ENCODE assay signal across 16 cellular contexts in the genomic region with DNA sequence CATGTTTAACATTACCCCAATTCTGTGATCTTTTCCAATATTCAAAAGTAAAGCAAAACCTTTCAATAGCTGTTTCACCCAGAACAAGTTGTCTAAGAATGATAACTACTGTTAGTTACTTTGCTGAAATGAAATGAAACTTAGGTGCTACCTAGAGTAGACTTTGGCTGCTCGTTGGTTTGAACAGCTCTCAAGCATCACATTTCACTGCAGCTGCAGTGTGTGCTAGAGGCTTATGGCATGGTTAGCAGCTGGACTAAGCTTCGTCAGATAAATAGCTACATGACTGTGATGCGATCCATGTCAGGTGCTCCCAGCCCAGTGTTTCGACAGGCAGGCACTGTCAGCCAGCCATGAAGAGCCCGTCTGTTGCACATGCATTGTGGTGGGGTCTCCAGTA.
A peak's percentile ranks its signal among the peaks of the same experiment; 100 is the strongest.
DNase-seq lines count a peak whose midpoint lies in the region; FAIRE-seq and TF ChIP-seq lines count a peak whose summit lies in the region.
"Had no signal": no experiment of that assay in that cellular context is flagged by ENCODE, and none has a peak within 500 bp of the region (broad histone marks: within the 10 kb centered on the region; RNA-seq: fewer than 3 reads in every experiment).

No MANE protein-coding gene starts in this region.

- TF ChIP-seq POLR2A in H1 (IDR thresholded peaks at IDR 0.05; ENCODE audit: control extremely low read depth in 1 of 2, low read depth in 2 of 2, low read length in 2 of 2), result no peak

- H2BK12ac ChIP-seq in H1 (ENCODE audit: low read depth, low read length) (no peak overlapping the region), H9 (ENCODE audit: insufficient read length, low read depth, low read length) (no peak overlapping the region)

- peak; percentile 19 for DNase-seq in DMS153 (lab: John Stamatoyannopoulos, UW)
- no peak for DNase-seq in DMS153 treated with DMSO at 0.1 percent for 48 hours (lab: John Stamatoyannopoulos, UW; ENCODE audit: unreplicated experiment)
- peak; percentile 52 for DNase-seq in NCI-H1105 treated with DMSO at 0.1 percent for 48 hours (lab: John Stamatoyannopoulos, UW)
- DNase-seq in NCI-H345 treated with DMSO at 0.1 percent for 48 hours (lab: John Stamatoyannopoulos, UW; ENCODE audit: unreplicated experiment), result peak; percentile 20
- no peak for DNase-seq in H1 (ENCODE audit: low read depth in 1 of 2, low spot score in 2 of 2)
- no peak for DNase-seq in H9
- DNase-seq in GM13976 (ENCODE audit: low spot score), result no peak
- no peak for DNase-seq in GOT3 (lab: John Stamatoyannopoulos, UW)
- DNase-seq: CD8-positive, alpha-beta memory T cell; HFFc6; KBM-7; RPMI8226; T-helper 2 cell had no signal

- H4K8ac ChIP-seq in H1 (ENCODE audit: extremely low read depth, insufficient read depth, low read length), result no peak overlapping the region
- no peak overlapping the region for H4K8ac ChIP-seq in H9 (replicated peaks; ENCODE audit: insufficient read length, low read depth, low read length)

- no peak overlapping the region for H2BK5ac ChIP-seq in H1 (ENCODE audit: low read depth, low read length)
- H2BK5ac ChIP-seq in H9 (ENCODE audit: insufficient read length, low read length), result no peak overlapping the region

- H3K18ac ChIP-seq in H1 (ENCODE audit: extremely low read depth, low read length) (no peak overlapping the region), H9 (ENCODE audit: insufficient read length, low read depth, low read length) (no peak overlapping the region)

- H3K79me1 ChIP-seq in H1 (ENCODE audit: low read depth, low read length), result no peaks in the 10 kb centered on the region
- no peaks in the 10 kb centered on the region for H3K79me1 ChIP-seq in H9 (ENCODE audit: insufficient read depth, low read depth, low read length, poor library complexity, severe bottlenecking)

- no peak for TF ChIP-seq EP300 in H1 (IDR thresholded peaks at IDR 0.05; ENCODE audit: borderline replicate concordance in 1 of 2, low read depth in 2 of 2, low read length in 2 of 2)

- no peak overlapping the region for H3K4me3 Mint-ChIP-seq in H9
- H3K4me3 Mint-ChIP-seq: CD8-positive, alpha-beta memory T cell; HFFc6 had no signal

- no peak overlapping the region for H3T11ph ChIP-seq in H9 (ENCODE audit: low read length)

- H3K4me2 ChIP-seq in H1 (ENCODE audit: insufficient read depth in 1 of 2, low read depth in 2 of 2, low read length in 2 of 2), result no peak overlapping the region
- no peak overlapping the region for H3K4me2 ChIP-seq in H9 (ENCODE audit: insufficient read depth, insufficient read length, low read length)
- H3K4me2 ChIP-seq: BLaER1 had no signal

- FAIRE-seq in H1 (lab: Jason Lieb, UNC), result no peak
- FAIRE-seq: GM18507 had no signal

- H4K5ac ChIP-seq in H1 (ENCODE audit: insufficient read length, low read depth, low read length) (no peak overlapping the region), H9 (ENCODE audit: insufficient read length, low read depth, low read length) (no peak overlapping the region)

- TF ChIP-seq CTCF in H1 (IDR thresholded peaks at IDR 0.05; ENCODE audit: control extremely low read depth in 1 of 3, insufficient read depth in 1 of 3, low read depth in 1 of 3, low read length in 3 of 3) (no peak), H9 (conservative IDR thresholded peaks at IDR 0.05) (no peak), GM13976 (IDR thresholded peaks at IDR 0.05; ENCODE audit: borderline replicate concordance, control extremely low read depth, extremely low read depth, insufficient read depth, missing control alignments) (no peak)

- H3K23ac ChIP-seq in H1 (ENCODE audit: insufficient read length), result peak overlapping the region; percentile 83
- H3K23ac ChIP-seq in H9 (ENCODE audit: insufficient read length, low read depth, low read length), result no peak overlapping the region

- H2BK120ac ChIP-seq in H1 (replicated peaks; ENCODE audit: low read depth, low read length) (no peak overlapping the region), H9 (ENCODE audit: low read depth, low read length, poor library complexity, severe bottlenecking) (no peak overlapping the region)

- H3K4me1 Mint-ChIP-seq in H9, result peaks cover 4% of the 10 kb centered on the region in 2 experiments; a peak in 2 of 4 replicates
- H3K4me1 Mint-ChIP-seq: CD8-positive, alpha-beta memory T cell had no signal

- H3K27ac ChIP-seq in H1 (ENCODE audit: low read depth, low read length) (no peak overlapping the region), H9 (ENCODE audit: insufficient read length, low read depth, low read length) (no peak overlapping the region)
- H3K27ac ChIP-seq: 22Rv1, BLaER1 had no signal

- H3K9ac ChIP-seq in H1 (replicated peaks in 1 of 4; ENCODE audit: extremely low read depth in 1 of 4, low read depth in 3 of 4, low read length in 3 of 4), result 0 out of 7 replicates have a peak overlapping the region, but pooled peaks of 1 of the 4 experiments have one; percentile 10
- no peak overlapping the region for H3K9ac ChIP-seq in H9 (ENCODE audit: extremely low read depth, insufficient read length, low read length)
- H3K9ac ChIP-seq: BLaER1 had no signal

- no peaks in the 10 kb centered on the region for H3K36me3 Mint-ChIP-seq in H9 (ENCODE audit: insufficient read depth in 1 of 3, low read depth in 3 of 3)
- H3K36me3 Mint-ChIP-seq: CD8-positive, alpha-beta memory T cell had no signal

- H3K27me3 ChIP-seq in H1 (replicated peaks in 1 of 4; ENCODE audit: control insufficient read depth in 3 of 4, extremely low read depth in 1 of 4, insufficient read depth in 3 of 4, low read length in 3 of 4) (no peaks in the 10 kb centered on the region), H9 (ENCODE audit: insufficient read depth, low read length) (no peaks in the 10 kb centered on the region)
- H3K27me3 ChIP-seq: BLaER1 had no signal

- H2BK20ac ChIP-seq in H1 (ENCODE audit: low read length) (no peak overlapping the region), H9 (ENCODE audit: low read depth, low read length, poor library complexity, severe bottlenecking) (no peak overlapping the region)

- H3K27ac Mint-ChIP-seq in H9, result no peak overlapping the region
- H3K27ac Mint-ChIP-seq: CD8-positive, alpha-beta memory T cell; HFFc6 had no signal

- H4K91ac ChIP-seq in H1 (replicated peaks; ENCODE audit: insufficient read length, low read length) (no peak overlapping the region), H9 (ENCODE audit: insufficient read length, low read depth, low read length) (no peak overlapping the region)

- H4K20me1 ChIP-seq in H1 (replicated peaks in 1 of 2; ENCODE audit: control insufficient read depth in 1 of 2, insufficient read depth in 2 of 2, low read length in 2 of 2) (no peaks in the 10 kb centered on the region), H9 (ENCODE audit: control insufficient read depth, insufficient read depth, insufficient read length) (no peaks in the 10 kb centered on the region)
- H4K20me1 ChIP-seq: BLaER1 had no signal

- no peak overlapping the region for H2AK5ac ChIP-seq in H1 (ENCODE audit: low read depth, low read length)
- no peak overlapping the region for H2AK5ac ChIP-seq in H9 (ENCODE audit: insufficient read length, low read length)

- no peaks in the 10 kb centered on the region for H3K27me3 Mint-ChIP-seq in H9 (ENCODE audit: low read depth)
- H3K27me3 Mint-ChIP-seq: CD8-positive, alpha-beta memory T cell had no signal

- H3K9me3 ChIP-seq in H1 (ENCODE audit: insufficient read depth in 2 of 2, low read depth in 1 of 2, low read length in 1 of 2) (no peaks in the 10 kb centered on the region), H9 (ENCODE audit: control insufficient read depth, low read depth, low read length) (no peaks in the 10 kb centered on the region)
- H3K9me3 ChIP-seq: BLaER1 had no signal

- H3K23me2 ChIP-seq in H1 (ENCODE audit: low read depth, low read length) (no peaks in the 10 kb centered on the region), H9 (ENCODE audit: insufficient read length, low read depth, low read length, poor library complexity, severe bottlenecking) (no peaks in the 10 kb centered on the region)

- H3K36me3 ChIP-seq in H1 (ENCODE audit: control insufficient read depth in 2 of 4, insufficient read depth in 4 of 4, low read length in 3 of 4), result no peaks in the 10 kb centered on the region
- H3K36me3 ChIP-seq: BLaER1 had no signal

- H3K56ac ChIP-seq in H1 (replicated peaks; ENCODE audit: insufficient read length, low read depth, low read length) (no peak overlapping the region), H9 (ENCODE audit: insufficient read length, low read depth, low read length) (no peak overlapping the region)

- in situ Hi-C loops in GM13976 (cut with MboI; ENCODE audit: low sequenced_read_pairs, unreplicated experiment), result no loop called here

- CTCF ChIA-PET in H1 (lab: Charles Lee; ENCODE audit: partially characterized antibody), result interaction anchor here (0.7 kb wide), 1 partner anchor 734 kb away, joined by 3 read pairs; no protein-coding TSS in a partner anchor

- WGBS in H1 (ENCODE audit: extremely low coverage in 1 of 2, insufficient coverage in 1 of 2, insufficient read length in 1 of 2, insufficient replicate concordance in 2 of 2, low coverage in 1 of 2, low lambda C conversion rate in 2 of 2, missing lambda C conversion rate in 1 of 2), 2 experiments, result 84% methylated on average over 5 of the region's 5 CpGs; no CpG with 5 or more reads in 1 of the 2 experiments
- no CpG with 5 or more reads among the region's 5 CpGs for WGBS in H9 (ENCODE audit: extremely low coverage, insufficient read length, low lambda C conversion rate)

- H3K79me2 ChIP-seq in H1 (ENCODE audit: control insufficient read depth in 1 of 2, insufficient read depth in 2 of 2, low read length in 2 of 2) (no peaks in the 10 kb centered on the region), H9 (ENCODE audit: insufficient read depth, low read length) (no peaks in the 10 kb centered on the region)

- no peak overlapping the region for H3K4me3 ChIP-seq in H1 (ENCODE audit: extremely low read depth in 1 of 4, insufficient read depth in 2 of 4, low read depth in 3 of 4, low read length in 4 of 4)
- H3K4me3 ChIP-seq: BLaER1 had no signal

- H2BK15ac ChIP-seq in H1 (ENCODE audit: low read length), result no peak overlapping the region
- no peak overlapping the region for H2BK15ac ChIP-seq in H9 (ENCODE audit: low read depth, low read length)

- no peaks in the 10 kb centered on the region for H3K9me3 Mint-ChIP-seq in H9

- H3K4me1 ChIP-seq in H1 (replicated peaks in 1 of 4; ENCODE audit: control insufficient read depth in 3 of 4, insufficient read depth in 4 of 4, low read length in 3 of 4) (no peaks in the 10 kb centered on the region; a peak in 1 of 7 replicates), H9 (ENCODE audit: insufficient read depth, low read length) (no peaks in the 10 kb centered on the region)

- TF ChIP-seq RAD21 in H1 (IDR thresholded peaks at IDR 0.05 in 1 of 2, conservative IDR thresholded peaks at IDR 0.05 in 1 of 2; ENCODE audit: low read depth in 2 of 2, low read length in 2 of 2), result no peak

- peak overlapping the region; percentile 58 for H2AFZ ChIP-seq in H1 (ENCODE audit: low read length)
- no peak overlapping the region for H2AFZ ChIP-seq in H9 (ENCODE audit: low read length)

- POLR2A ChIA-PET in H1 (lab: Charles Lee; ENCODE audit: partially characterized antibody), result no interaction called here

- no peak overlapping the region for H3K4ac ChIP-seq in H1 (replicated peaks; ENCODE audit: insufficient read length, low read depth, low read length)
- H3K4ac ChIP-seq in H9 (ENCODE audit: low read depth, low read length), result no peak overlapping the region

- H3K14ac ChIP-seq in H1 (ENCODE audit: insufficient read length) (no peak overlapping the region), H9 (ENCODE audit: insufficient read depth, low read length) (no peak overlapping the region)

Comparison
In these comparisons a context has a peak if more than half of its experiments do, and no peak if none do; other contexts are left out.
1. DNase-seq: peak in DMS153 (single experiment), NCI-H1105 treated with DMSO at 0.1 percent for 48 hours (single experiment) and NCI-H345 treated with DMSO at 0.1 percent for 48 hours (single experiment); none in DMS153 treated with DMSO at 0.1 percent for 48 hours (single experiment), H1 (0 of 2), H9 (single experiment), GM13976 (single experiment) and GOT3 (single experiment).